ENCODE assay signal across 8 cellular contexts in genomic region chr14:61145903-61146411, GRCh38.
DNase-seq lines count a peak whose midpoint lies in the region; ATAC-seq and TF ChIP-seq lines count a peak whose summit lies in the region.
"Had no signal": no experiment of that assay in that cellular context is flagged by ENCODE, and none has a peak within 500 bp of the region (broad histone marks: within the 10 kb centered on the region; RNA-seq: fewer than 3 reads in every experiment).

No MANE protein-coding gene starts in this region.

- H3K27ac ChIP-seq in tibial artery: peak overlapping the region; percentile 59 to 73

- in situ Hi-C loops in astrocyte of the cerebellum (cut with HindIII; ENCODE audit: low sequenced_read_pairs): loop anchor here (10.0 kb wide), 1 partner anchor 61 kb away; no protein-coding TSS in a partner anchor

- H3K4me3 ChIP-seq in astrocyte of the cerebellum (ENCODE audit: low read depth, low read length): no peak overlapping the region
- H3K4me3 ChIP-seq in tibial artery: no peak overlapping the region

- ATAC-seq in GM18505 (IDR thresholded peaks at IDR 0.05; ENCODE audit: unreplicated experiment): no peak

- no peak for TF ChIP-seq CTCF in astrocyte of the cerebellum (IDR thresholded peaks at IDR 0.05; ENCODE audit: low read depth, low read length, missing control alignments)
- no peak for TF ChIP-seq CTCF in tibial artery (IDR thresholded peaks at IDR 0.05)

- H3K27me3 ChIP-seq in tibial artery: no peaks in the 10 kb centered on the region

- H3K4me1 ChIP-seq in tibial artery: peaks cover 0 to 54% (median 24%) of the 10 kb centered on the region in 4 donors

- no peaks in the 10 kb centered on the region for H3K36me3 ChIP-seq in tibial artery

- DNase-seq in NCI-H1436 (lab: John Stamatoyannopoulos, UW): peak; percentile 33
- peak; percentile 90 for DNase-seq in astrocyte of the cerebellum (ENCODE audit: low read depth)
- peak; percentile 58 for DNase-seq in kidney tubule cell (ENCODE audit: low spot score)
- DNase-seq in tibial artery: no peak
- no peak for DNase-seq in stimulated activated CD4-positive, alpha-beta T cell treated with anti-CD3 and anti-CD28 coated beads, Interleukin-2, amount 100 ng/mL, for 24 hours
- no peak for DNase-seq in NCI-H510A treated with DMSO at 0.1 percent for 48 hours (lab: John Stamatoyannopoulos, UW)
- DNase-seq: small intestine had no signal

- intact Hi-C loops in tibial artery (cut with DNase I; ENCODE audit: low total_unique reads): loop anchor here (10.0 kb wide), 1 partner anchor 1661 kb away; the partner anchor contains the start of genes JKAMP and L3HYPDH

- TF ChIP-seq POLR2A in GM18505 (IDR thresholded peaks at IDR 0.05; ENCODE audit: borderline replicate concordance, extremely low read depth, insufficient read depth, insufficient read length): no peak

- H3K9me3 ChIP-seq in tibial artery: peaks cover 0 to 5% (median 0%) of the 10 kb centered on the region in 3 donors

Comparison
In these comparisons a context has a peak if more than half of its experiments do, and no peak if none do; other contexts are left out.
1. DNase-seq: peak in NCI-H1436 (single experiment), astrocyte of the cerebellum (single experiment) and kidney tubule cell (single experiment); none in tibial artery (0 of 2), stimulated activated CD4-positive, alpha-beta T cell treated with anti-CD3 and anti-CD28 coated beads, Interleukin-2, amount 100 ng/mL, for 24 hours (0 of 2) and NCI-H510A treated with DMSO at 0.1 percent for 48 hours (single experiment).